15 cellular contexts compared by ENCODE assay signal in the genomic region with DNA sequence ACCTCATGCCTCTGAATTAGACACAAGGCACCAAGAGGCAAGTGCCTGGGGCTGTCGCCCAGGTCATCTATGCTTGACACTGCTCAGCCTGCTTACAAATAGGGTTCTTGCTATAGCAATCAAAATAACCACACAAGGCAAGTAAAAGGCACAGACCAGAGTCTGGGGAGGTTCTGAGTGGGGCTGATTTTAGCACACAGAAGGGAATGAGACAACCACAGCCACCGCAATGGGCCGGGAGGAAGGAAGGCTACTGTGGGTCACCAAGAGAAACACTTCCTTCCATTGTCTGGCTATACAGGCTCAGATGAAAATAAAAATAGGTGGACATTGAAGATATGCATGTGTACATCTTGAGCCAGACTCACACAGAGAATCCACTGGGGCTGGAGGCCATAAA.
DNase-seq lines count a peak whose midpoint lies in the region; ATAC-seq and TF ChIP-seq lines count a peak whose summit lies in the region.
"Had no signal": no experiment of that assay in that cellular context is flagged by ENCODE, and none has a peak within 500 bp of the region (broad histone marks: within the 10 kb centered on the region; RNA-seq: fewer than 3 reads in every experiment).

No MANE protein-coding gene starts in this region.

- no peak overlapping the region for H3K4me3 Mint-ChIP-seq in stimulated activated memory B cell treated with anti-CD40 and anti-IgM and Interleukin-4, amounts not matched to agents 10 μg/mL and 1 μg/mL and 100 μg/mL, for 72 hours
- H3K4me3 Mint-ChIP-seq: HFFc6 had no signal

- DNase-seq in KG1 (lab: John Stamatoyannopoulos, UW) (peak; percentile 76), RPMI8226 (no peak), NCI-H1694 treated with DMSO at 0.1 percent for 48 hours (lab: John Stamatoyannopoulos, UW) (no peak), GM13976 (ENCODE audit: low spot score) (no peak)
- DNase-seq: activated CD4-positive, alpha-beta T cell treated with anti-CD3 and anti-CD28 coated beads for 48 hours; activated T-cell treated with anti-CD3 and anti-CD28 coated beads, Interleukin-2, amount 50 U/mL, for 48 hours; BE2C; HFFc6; mesendoderm had no signal

- peak overlapping the region; percentile 64 for H3K27ac Mint-ChIP-seq in stimulated activated memory B cell treated with anti-CD40 and anti-IgM and Interleukin-4, amounts not matched to agents 10 μg/mL and 1 μg/mL and 100 μg/mL, for 72 hours
- H3K27ac Mint-ChIP-seq: HFFc6 had no signal

- H3K27me3 Mint-ChIP-seq in stimulated activated memory B cell treated with anti-CD40 and anti-IgM and Interleukin-4, amounts not matched to agents 10 μg/mL and 1 μg/mL and 100 μg/mL, for 72 hours = no peaks in the 10 kb centered on the region

- no peaks in the 10 kb centered on the region for H3K36me3 Mint-ChIP-seq in stimulated activated memory B cell treated with anti-CD40 and anti-IgM and Interleukin-4, amounts not matched to agents 10 μg/mL and 1 μg/mL and 100 μg/mL, for 72 hours

- no peak for TF ChIP-seq CTCF in GM13976 (IDR thresholded peaks at IDR 0.05; ENCODE audit: borderline replicate concordance, control extremely low read depth, extremely low read depth, insufficient read depth, missing control alignments)

- peak overlapping the region; percentile 32 for H3K27ac ChIP-seq in angular gyrus (ENCODE audit: low read depth, low read length)
- H3K27ac ChIP-seq in layer of hippocampus (ENCODE audit: low read depth, low read length) = peak overlapping the region; percentile 59
- H3K27ac ChIP-seq: coronary artery, tibial artery had no signal

- in situ Hi-C loops in GM13976 (cut with MboI; ENCODE audit: low sequenced_read_pairs, unreplicated experiment) = no loop called here

- no peaks in the 10 kb centered on the region for H3K9me3 Mint-ChIP-seq in stimulated activated memory B cell treated with anti-CD40 and anti-IgM and Interleukin-4, amounts not matched to agents 10 μg/mL and 1 μg/mL and 100 μg/mL, for 72 hours
- H3K9me3 Mint-ChIP-seq: HFFc6 had no signal

- peaks cover 13% of the 10 kb centered on the region for H3K4me1 Mint-ChIP-seq in stimulated activated memory B cell treated with anti-CD40 and anti-IgM and Interleukin-4, amounts not matched to agents 10 μg/mL and 1 μg/mL and 100 μg/mL, for 72 hours

- no peak for ATAC-seq in stimulated activated memory B cell treated with anti-CD40 and anti-IgM and Interleukin-4, amounts not matched to agents 10 μg/mL and 1 μg/mL and 100 μg/mL, for 72 hours

- H3K27me3 ChIP-seq in layer of hippocampus (ENCODE audit: control insufficient read depth, insufficient read depth, low read length) = no peaks in the 10 kb centered on the region
- H3K27me3 ChIP-seq: BE2C, Peyer's patch, tibial artery had no signal
